In the genomic region with DNA sequence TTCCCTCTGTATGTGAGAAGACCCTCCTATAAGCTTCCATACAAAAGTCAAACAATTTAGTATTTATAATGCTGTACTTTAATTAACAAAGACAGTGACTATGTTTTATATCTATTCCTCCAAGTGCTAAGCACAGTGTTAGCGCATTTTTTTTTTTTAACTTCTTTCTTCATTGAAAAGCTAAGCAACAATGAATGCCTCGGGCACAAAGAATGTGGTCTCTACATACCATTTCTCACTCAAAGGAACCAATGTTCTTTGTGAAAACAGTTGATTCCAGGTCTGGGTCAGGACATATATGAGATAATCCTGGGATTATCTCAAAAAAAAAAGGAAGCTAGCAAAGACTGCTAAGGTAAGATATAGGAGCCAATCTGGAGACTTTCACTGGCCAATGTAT, we compare ENCODE assay signal across 20 cellular contexts. TPM values are rescaled to one million over a fixed set of nuclear protein-coding genes. Genes with fewer than 3 reads are reported as not detected.
DNase-seq lines count a peak whose midpoint lies in the region; ATAC-seq and TF ChIP-seq lines count a peak whose summit lies in the region.
"Had no signal": no experiment of that assay in that cellular context is flagged by ENCODE, and none has a peak within 500 bp of the region (broad histone marks: within the 10 kb centered on the region; RNA-seq: fewer than 3 reads in every experiment).

No MANE protein-coding gene starts in this region.

- TF ChIP-seq CTCF in endodermal cell (conservative IDR thresholded peaks at IDR 0.05) (no peak), osteocyte (IDR thresholded peaks at IDR 0.05) (no peak), left ventricle myocardium inferior (IDR thresholded peaks at IDR 0.05; ENCODE audit: borderline replicate concordance) (no peak)

- H3K27ac ChIP-seq in HUES64 (ENCODE audit: low read depth, low read length): 0 out of 2 replicates have a peak overlapping the region, but pooled peaks have one; percentile 32
- no peak overlapping the region for H3K27ac ChIP-seq in endodermal cell (ENCODE audit: low read depth, low read length)
- no peak overlapping the region for H3K27ac ChIP-seq in left ventricle myocardium inferior (replicated peaks)
- H3K27ac ChIP-seq: GM23248 had no signal

- H3K36me3 Mint-ChIP-seq in endodermal cell (ENCODE audit: low read depth) (peaks cover 25% of the 10 kb centered on the region), osteocyte (ENCODE audit: unreplicated experiment) (peaks cover 9% of the 10 kb centered on the region)
- H3K36me3 Mint-ChIP-seq in activated T-helper 1 cell treated with anti-CD3 and anti-CD28 coated beads, Interleukin-12 subunit alpha, Interleukin-12 subunit beta, Interleukin-2, Interleukin-4 antibody, amounts not matched to agents 30 ng/mL and 10 ng/mL and 1 ng/mL, durations not matched to agents 14 hours and 24 hours and 36 hours (ENCODE audit: low read depth): peaks cover 6% of the 10 kb centered on the region
- H3K36me3 Mint-ChIP-seq: CD14-positive monocyte had no signal

- intact Hi-C loops in activated T-helper 1 cell treated with anti-CD3 and anti-CD28 coated beads, Interleukin-12 subunit alpha, Interleukin-12 subunit beta, Interleukin-2, Interleukin-4 antibody, amounts not matched to agents 30 ng/mL and 10 ng/mL and 1 ng/mL, durations not matched to agents 14 hours and 24 hours and 36 hours (cut with micrococcal nuclease): no loop called here
- intact Hi-C loops in left ventricle myocardium inferior (cut with micrococcal nuclease): no loop called here

- peak overlapping the region; percentile 6 for H3K27ac Mint-ChIP-seq in endodermal cell
- H3K27ac Mint-ChIP-seq in osteocyte (ENCODE audit: unreplicated experiment): no peak overlapping the region
- H3K27ac Mint-ChIP-seq in activated T-helper 1 cell treated with anti-CD3 and anti-CD28 coated beads, Interleukin-12 subunit alpha, Interleukin-12 subunit beta, Interleukin-2, Interleukin-4 antibody, amounts not matched to agents 30 ng/mL and 10 ng/mL and 1 ng/mL, durations not matched to agents 14 hours and 24 hours and 36 hours: no peak overlapping the region
- H3K27ac Mint-ChIP-seq: B cell, CD14-positive monocyte, T-cell had no signal

- H3K4me3 Mint-ChIP-seq in endodermal cell: no peak overlapping the region
- peak overlapping the region; percentile 32 for H3K4me3 Mint-ChIP-seq in osteocyte (ENCODE audit: unreplicated experiment)
- H3K4me3 Mint-ChIP-seq in activated T-helper 1 cell treated with anti-CD3 and anti-CD28 coated beads, Interleukin-12 subunit alpha, Interleukin-12 subunit beta, Interleukin-2, Interleukin-4 antibody, amounts not matched to agents 30 ng/mL and 10 ng/mL and 1 ng/mL, durations not matched to agents 14 hours and 24 hours and 36 hours: no peak overlapping the region
- H3K4me3 Mint-ChIP-seq: B cell, CD14-positive monocyte, T-cell had no signal

- H3K27me3 Mint-ChIP-seq in endodermal cell (ENCODE audit: insufficient read depth): no peaks in the 10 kb centered on the region
- no peaks in the 10 kb centered on the region for H3K27me3 Mint-ChIP-seq in osteocyte (ENCODE audit: unreplicated experiment)
- H3K27me3 Mint-ChIP-seq in activated T-helper 1 cell treated with anti-CD3 and anti-CD28 coated beads, Interleukin-12 subunit alpha, Interleukin-12 subunit beta, Interleukin-2, Interleukin-4 antibody, amounts not matched to agents 30 ng/mL and 10 ng/mL and 1 ng/mL, durations not matched to agents 14 hours and 24 hours and 36 hours (ENCODE audit: insufficient read depth): no peaks in the 10 kb centered on the region
- H3K27me3 Mint-ChIP-seq: B cell, T-cell had no signal

- H3K27me3 ChIP-seq in HUES64 (ENCODE audit: insufficient read depth, low read length) (no peaks in the 10 kb centered on the region), endodermal cell (ENCODE audit: control insufficient read depth, insufficient read depth, low read length, poor library complexity, severe bottlenecking) (no peaks in the 10 kb centered on the region), left ventricle myocardium inferior (ENCODE audit: low read depth) (no peaks in the 10 kb centered on the region)

- 88% methylated on average over 2 of the region's 2 CpGs for WGBS in HUES64
- WGBS in endodermal cell (ENCODE audit: insufficient coverage in 1 of 2, insufficient read length in 1 of 2), 2 experiments: 93% methylated on average over 2 of the region's 2 CpGs; no CpG with 5 or more reads in 1 of the 2 experiments

- no peak for ATAC-seq in HG02759 (IDR thresholded peaks at IDR 0.05; ENCODE audit: unreplicated experiment)
- ATAC-seq: T-cell had no signal

- no peaks in the 10 kb centered on the region for H3K9me3 ChIP-seq in HUES64 (ENCODE audit: insufficient read depth, low read depth, low read length)
- H3K9me3 ChIP-seq in endodermal cell (ENCODE audit: control insufficient read depth, low read length): peaks cover 26% of the 10 kb centered on the region
- no peaks in the 10 kb centered on the region for H3K9me3 ChIP-seq in left ventricle myocardium inferior (replicated peaks)

- H3K4me3 ChIP-seq in HUES64 (ENCODE audit: low read length) (no peak overlapping the region), endodermal cell (ENCODE audit: low read length) (no peak overlapping the region), left ventricle myocardium inferior (no peak overlapping the region)
- H3K4me3 ChIP-seq: GM23248 had no signal

- H3K36me3 ChIP-seq in HUES64 (ENCODE audit: insufficient read depth, low read length): peaks cover 6% of the 10 kb centered on the region
- peaks cover 21% of the 10 kb centered on the region for H3K36me3 ChIP-seq in endodermal cell (ENCODE audit: control insufficient read depth, insufficient read depth, low read length)
- H3K36me3 ChIP-seq in left ventricle myocardium inferior: no peaks in the 10 kb centered on the region

- H3K9me3 Mint-ChIP-seq in endodermal cell (peaks cover 10% of the 10 kb centered on the region), osteocyte (ENCODE audit: unreplicated experiment) (peaks cover 7% of the 10 kb centered on the region)
- no peaks in the 10 kb centered on the region for H3K9me3 Mint-ChIP-seq in activated T-helper 1 cell treated with anti-CD3 and anti-CD28 coated beads, Interleukin-12 subunit alpha, Interleukin-12 subunit beta, Interleukin-2, Interleukin-4 antibody, amounts not matched to agents 30 ng/mL and 10 ng/mL and 1 ng/mL, durations not matched to agents 14 hours and 24 hours and 36 hours
- H3K9me3 Mint-ChIP-seq: T-cell had no signal

- no peak overlapping the region for H3K9ac ChIP-seq in HUES64 (ENCODE audit: low read depth, low read length)
- no peak overlapping the region for H3K9ac ChIP-seq in endodermal cell (ENCODE audit: extremely low read depth, low read length, poor library complexity, severe bottlenecking)
- H3K9ac ChIP-seq: GM23248 had no signal

- H3K4me1 Mint-ChIP-seq in endodermal cell (no peaks in the 10 kb centered on the region), osteocyte (ENCODE audit: unreplicated experiment) (peaks cover 57% of the 10 kb centered on the region)
- peaks cover 7% of the 10 kb centered on the region for H3K4me1 Mint-ChIP-seq in activated T-helper 1 cell treated with anti-CD3 and anti-CD28 coated beads, Interleukin-12 subunit alpha, Interleukin-12 subunit beta, Interleukin-2, Interleukin-4 antibody, amounts not matched to agents 30 ng/mL and 10 ng/mL and 1 ng/mL, durations not matched to agents 14 hours and 24 hours and 36 hours (ENCODE audit: low read depth)

- peaks cover 12% of the 10 kb centered on the region for H3K4me1 ChIP-seq in HUES64 (ENCODE audit: insufficient read depth, low read length)
- no peaks in the 10 kb centered on the region for H3K4me1 ChIP-seq in endodermal cell (ENCODE audit: control insufficient read depth, insufficient read depth, low read length)
- peaks cover 39% of the 10 kb centered on the region for H3K4me1 ChIP-seq in left ventricle myocardium inferior

- peak; percentile 44 for DNase-seq in EL
- no peak for DNase-seq in endodermal cell
- no peak for DNase-seq in osteocyte (ENCODE audit: extremely low spot score, unreplicated experiment)
- no peak for DNase-seq in activated T-helper 1 cell treated with anti-CD3 and anti-CD28 coated beads, Interleukin-12 subunit alpha, Interleukin-12 subunit beta, Interleukin-2, Interleukin-4 antibody, amounts not matched to agents 30 ng/mL and 10 ng/mL and 1 ng/mL, durations not matched to agents 14 hours and 24 hours and 36 hours (ENCODE audit: low spot score)
- DNase-seq in left ventricle myocardium inferior: no peak
- DNase-seq: DMS53; GM23248; KBM-7; NCI-H1092; NCI-H1436; NCI-H187 treated with DMSO at 0.1 percent for 48 hours; NCI-H2107; NCI-H510A; NK-92 treated with Interleukin-12 subunit alpha and Interleukin-12 subunit beta, amount 100 ng/mL, for 24 hours; SIG-M5; T-cell had no signal

RNA-seq across cellular contexts. Expression of a gene that starts 26.2 kb away (rescaled TPM):
- polyA plus RNA-seq in HUES64 (2013, experiment 1 of 2): 13.1 TPM
- 16.8 TPM for polyA plus RNA-seq in HUES64 (2013, experiment 2 of 2)
- total RNA-seq in endodermal cell (10 to 100 TPM; 30.7 to 33.0 TPM), osteocyte (80.4 and 85.7 TPM in 2 replicates), left ventricle myocardium inferior (18.2 TPM)
- 37.9 TPM for polyA plus RNA-seq in endodermal cell (2013, experiment 1 of 2)
- polyA plus RNA-seq in endodermal cell (2013, experiment 2 of 2): 37.1 TPM
- total RNA-seq in activated T-helper 1 cell treated with anti-CD3 and anti-CD28 coated beads, Interleukin-12 subunit alpha, Interleukin-12 subunit beta, Interleukin-2, Interleukin-4 antibody, amounts not matched to agents 30 ng/mL and 10 ng/mL and 1 ng/mL, durations not matched to agents 14 hours and 24 hours and 36 hours: 28.2 and 30.0 TPM in 2 replicates

RNA-seq across cellular contexts. Expression of a gene that starts 29.2 kb away (rescaled TPM):
- 86.9 TPM for polyA plus RNA-seq in HUES64 (2013, experiment 1 of 2)
- polyA plus RNA-seq in HUES64 (2013, experiment 2 of 2): 94.8 TPM
- total RNA-seq in endodermal cell: 100 to 1,000 TPM in 1 of 2 donors, 10 to 100 TPM in 1; 91.3 to 114 TPM
- 79.6 TPM for polyA plus RNA-seq in endodermal cell (2013, experiment 1 of 2)
- 73.7 TPM for polyA plus RNA-seq in endodermal cell (2013, experiment 2 of 2)
- total RNA-seq in osteocyte: 118 and 120 TPM in 2 replicates
- total RNA-seq in activated T-helper 1 cell treated with anti-CD3 and anti-CD28 coated beads, Interleukin-12 subunit alpha, Interleukin-12 subunit beta, Interleukin-2, Interleukin-4 antibody, amounts not matched to agents 30 ng/mL and 10 ng/mL and 1 ng/mL, durations not matched to agents 14 hours and 24 hours and 36 hours: 47.3 and 48.0 TPM in 2 replicates
- total RNA-seq in left ventricle myocardium inferior: 34.6 TPM
